Comparison of ENCODE assay signal across 8 cellular contexts in genomic region chr7:5396542-5396941, GRCh38. TPM values are rescaled to one million over a fixed set of nuclear protein-coding genes. Genes with fewer than 3 reads are reported as not detected.
DNase-seq lines count a peak whose midpoint lies in the region; ATAC-seq, FAIRE-seq and TF ChIP-seq lines count a peak whose summit lies in the region.

No MANE protein-coding gene starts in this region.

- no peak overlapping the region for H3K27ac ChIP-seq in brain microvascular endothelial cell
- H3K27ac ChIP-seq in mesenchymal stem cell (ENCODE audit: low read length, poor library complexity, severe bottlenecking) = no peak overlapping the region

- no peak overlapping the region for H2BK12ac ChIP-seq in mesenchymal stem cell (ENCODE audit: low read length in 2 of 2)

- H4K91ac ChIP-seq in mesenchymal stem cell (ENCODE audit: low read length) = no peak overlapping the region

- H4K8ac ChIP-seq in mesenchymal stem cell (ENCODE audit: low read length) = peak overlapping the region; percentile 67

- H3K27me3 ChIP-seq in BE2C (no peaks in the 10 kb centered on the region), brain microvascular endothelial cell (replicated peaks) (no peaks in the 10 kb centered on the region), mesenchymal stem cell (ENCODE audit: control insufficient read depth in 1 of 2, insufficient read depth in 1 of 2, low read length in 2 of 2) (no peaks in the 10 kb centered on the region)

- peaks cover 57% of the 10 kb centered on the region for H3K79me1 ChIP-seq in mesenchymal stem cell (replicated peaks; ENCODE audit: low read length, poor library complexity, severe bottlenecking)

- H2AK5ac ChIP-seq in mesenchymal stem cell (ENCODE audit: low read length, severe bottlenecking) = no peak overlapping the region

- H3K36me3 ChIP-seq in BE2C = no peaks in the 10 kb centered on the region; the same call in 1 of the 2 replicates
- H3K36me3 ChIP-seq in brain microvascular endothelial cell (replicated peaks) = peaks cover 27% of the 10 kb centered on the region
- peaks cover 31 to 64% of the 10 kb centered on the region in 2 experiments for H3K36me3 ChIP-seq in mesenchymal stem cell (ENCODE audit: control insufficient read depth in 1 of 2, insufficient read depth in 2 of 2, low read depth in 1 of 2, low read length in 2 of 2)

- peak; percentile 37 for ATAC-seq in HG03439 (IDR thresholded peaks at IDR 0.05; ENCODE audit: unreplicated experiment)
- peak; percentile 59 for ATAC-seq in stimulated activated naive CD8-positive, alpha-beta T cell treated with anti-CD3 and anti-CD28 coated beads, Interleukin-15, Interleukin-2, amounts not matched to agents 100 U/mL and 50 U/mL, for 24 hours

- H2BK15ac ChIP-seq in mesenchymal stem cell (ENCODE audit: low read depth, poor library complexity, severe bottlenecking) = no peak overlapping the region

- DNase-seq in BE2C (no peak), GM19239 (ENCODE audit: insufficient read length, low spot score) (peak; percentile 89), T-helper 22 cell (ENCODE audit: low read depth) (peak; percentile 47), brain microvascular endothelial cell (no peak), mesenchymal stem cell (peak; percentile 28), NCI-H2196 treated with DMSO at 0.1 percent for 48 hours (lab: John Stamatoyannopoulos, UW; ENCODE audit: unreplicated experiment) (no peak)
- DNase-seq in stimulated activated naive CD8-positive, alpha-beta T cell treated with anti-CD3 and anti-CD28 coated beads, Interleukin-15, Interleukin-2, amounts not matched to agents 100 U/mL and 50 U/mL, for 24 hours = peak; percentile 67

- H3K9me3 ChIP-seq in BE2C (no peaks in the 10 kb centered on the region), mesenchymal stem cell (ENCODE audit: control insufficient read depth, low read length) (no peaks in the 10 kb centered on the region)

- no peak overlapping the region for H2BK120ac ChIP-seq in mesenchymal stem cell (ENCODE audit: low read depth, low read length)

- WGBS in mesenchymal stem cell = 88% methylated on average over 6 of the region's 6 CpGs

- no peak overlapping the region for H3K4ac ChIP-seq in mesenchymal stem cell (ENCODE audit: low read depth in 1 of 2, low read length in 2 of 2)

- peak overlapping the region; percentile 31 for H3K4me3 ChIP-seq in BE2C (ENCODE audit: low read depth, low read length)
- no peak overlapping the region for H3K4me3 ChIP-seq in brain microvascular endothelial cell (ENCODE audit: low read depth, low read length)
- H3K4me3 ChIP-seq in mesenchymal stem cell (ENCODE audit: insufficient read depth in 1 of 2, low read depth in 1 of 2, low read length in 2 of 2) = peak overlapping the region in 1 of 2 experiments; percentile 86

- peak overlapping the region in 1 of 2 experiments; percentile 77 for H3K23ac ChIP-seq in mesenchymal stem cell (ENCODE audit: low read length in 2 of 2)

- H3K9ac ChIP-seq in mesenchymal stem cell (ENCODE audit: low read length) = peak overlapping the region; percentile 93

- H3K14ac ChIP-seq in mesenchymal stem cell (ENCODE audit: low read length in 2 of 2) = no peak overlapping the region

- H2BK5ac ChIP-seq in mesenchymal stem cell (ENCODE audit: low read depth, low read length, poor library complexity, severe bottlenecking) = no peak overlapping the region

- TF ChIP-seq CTCF in BE2C (IDR thresholded peaks at IDR 0.05; ENCODE audit: low read depth, low read length) = no peak
- peak; percentile 10 for TF ChIP-seq CTCF in brain microvascular endothelial cell (IDR thresholded peaks at IDR 0.05; ENCODE audit: low read depth, low read length, missing control alignments)

- H3K4me1 ChIP-seq in BE2C (no peaks in the 10 kb centered on the region), mesenchymal stem cell (ENCODE audit: control insufficient read depth, insufficient read depth, low read depth, low read length) (peaks cover 10% of the 10 kb centered on the region)

- no peak overlapping the region for H3K4me2 ChIP-seq in mesenchymal stem cell (ENCODE audit: low read length, poor library complexity, severe bottlenecking)

- no peak for FAIRE-seq in GM19239 (lab: Jason Lieb, UNC)

- in situ Hi-C loops in brain microvascular endothelial cell (cut with HindIII; ENCODE audit: low pct_ligation_motif_present, low sequenced_read_pairs) = no loop called here

- H3K18ac ChIP-seq in mesenchymal stem cell (ENCODE audit: low read depth in 1 of 2, low read length in 2 of 2) = no peak overlapping the region

- no peak overlapping the region for H2AFZ ChIP-seq in mesenchymal stem cell (ENCODE audit: low read depth, low read length)

RNA-seq across cellular contexts. Expression of gene TNRC18, which starts 27.1 kb away (rescaled TPM):
- polyA plus RNA-seq in BE2C (2012; ENCODE audit: insufficient read depth, insufficient read length, low read depth) = 49.4 TPM
- 45.5 TPM for polyA plus RNA-seq in mesenchymal stem cell (2013, experiment 1 of 2)
- 39.8 TPM for polyA plus RNA-seq in mesenchymal stem cell (2013, experiment 2 of 2)

Comparison
In these comparisons a context has a peak if more than half of its experiments do, and no peak if none do; other contexts are left out.
1. DNase-seq: peak in GM19239 (single experiment), T-helper 22 cell (single experiment), mesenchymal stem cell (single experiment) and stimulated activated naive CD8-positive, alpha-beta T cell treated with anti-CD3 and anti-CD28 coated beads, Interleukin-15, Interleukin-2, amounts not matched to agents 100 U/mL and 50 U/mL, for 24 hours (single experiment); none in BE2C (single experiment), brain microvascular endothelial cell (single experiment) and NCI-H2196 treated with DMSO at 0.1 percent for 48 hours (single experiment).